In genomic region chr2:174787485-174788205, GRCh38 we compare ENCODE assay signal across 10 cellular contexts. TPM values are rescaled to one million over a fixed set of nuclear protein-coding genes. Genes with fewer than 3 reads are reported as not detected.
DNase-seq lines count a peak whose midpoint lies in the region; ATAC-seq and TF ChIP-seq lines count a peak whose summit lies in the region.
"Had no signal": no experiment of that assay in that cellular context is flagged by ENCODE, and none has a peak within 500 bp of the region (broad histone marks: within the 10 kb centered on the region; RNA-seq: fewer than 3 reads in every experiment).

No MANE protein-coding gene starts in this region.

- peak overlapping the region; percentile 30 for H3K4me2 ChIP-seq in skeletal muscle satellite cell (ENCODE audit: low read length)

- no peaks in the 10 kb centered on the region for H3K27me3 ChIP-seq in skeletal muscle satellite cell (ENCODE audit: control insufficient read depth, insufficient read depth, low read length)

- DNase-seq in DMS79 treated with DMSO at 0.1 percent for 48 hours (lab: John Stamatoyannopoulos, UW), result peak; percentile 18
- no peak for DNase-seq in DMS79 (lab: John Stamatoyannopoulos, UW)
- DNase-seq in SK-N-MC (ENCODE audit: low read depth, low spot score), result peak; percentile 40
- peak; percentile 86 for DNase-seq in fibroblast of pulmonary artery (ENCODE audit: low read depth)
- no peak for DNase-seq in HPDE6-E6E7 (ENCODE audit: extremely low spot score)
- DNase-seq: NCI-H1105 treated with DMSO at 0.1 percent for 48 hours had no signal

- no peaks in the 10 kb centered on the region for H3K9me3 Mint-ChIP-seq in stimulated activated memory B cell treated with anti-CD40 and anti-IgM and Interleukin-4, amounts not matched to agents 10 μg/mL and 1 μg/mL and 100 μg/mL, for 72 hours

- H3K36me3 Mint-ChIP-seq in stimulated activated memory B cell treated with anti-CD40 and anti-IgM and Interleukin-4, amounts not matched to agents 10 μg/mL and 1 μg/mL and 100 μg/mL, for 72 hours, result no peaks in the 10 kb centered on the region

- H3K9ac ChIP-seq in SK-N-MC (ENCODE audit: insufficient read length) (no peak overlapping the region), skeletal muscle satellite cell (ENCODE audit: low read depth, low read length) (peak overlapping the region; percentile 65)

- no peak overlapping the region for H3K27ac Mint-ChIP-seq in stimulated activated memory B cell treated with anti-CD40 and anti-IgM and Interleukin-4, amounts not matched to agents 10 μg/mL and 1 μg/mL and 100 μg/mL, for 72 hours
- H3K27ac Mint-ChIP-seq: B cell had no signal

- H3K27me3 Mint-ChIP-seq in stimulated activated memory B cell treated with anti-CD40 and anti-IgM and Interleukin-4, amounts not matched to agents 10 μg/mL and 1 μg/mL and 100 μg/mL, for 72 hours, result no peaks in the 10 kb centered on the region

- no peak for ATAC-seq in HG02973 (IDR thresholded peaks at IDR 0.05; ENCODE audit: unreplicated experiment)
- no peak for ATAC-seq in stimulated activated memory B cell treated with anti-CD40 and anti-IgM and Interleukin-4, amounts not matched to agents 10 μg/mL and 1 μg/mL and 100 μg/mL, for 72 hours

- H3K4me1 ChIP-seq in skeletal muscle satellite cell (ENCODE audit: control insufficient read depth, insufficient read depth, low read length), result peaks cover 13% of the 10 kb centered on the region

- H3K27ac ChIP-seq in SK-N-MC, result peak overlapping the region; percentile 92

- H3K36me3 ChIP-seq in SK-N-MC (ENCODE audit: insufficient read depth, low read length), result no peaks in the 10 kb centered on the region
- no peaks in the 10 kb centered on the region for H3K36me3 ChIP-seq in skeletal muscle satellite cell (ENCODE audit: insufficient read depth, low read length)

- peaks cover 11% of the 10 kb centered on the region for H3K4me1 Mint-ChIP-seq in stimulated activated memory B cell treated with anti-CD40 and anti-IgM and Interleukin-4, amounts not matched to agents 10 μg/mL and 1 μg/mL and 100 μg/mL, for 72 hours
- H3K4me1 Mint-ChIP-seq: B cell had no signal

- peak overlapping the region; percentile 50 for H3K4me3 ChIP-seq in SK-N-MC
- no peak overlapping the region for H3K4me3 ChIP-seq in fibroblast of pulmonary artery (replicated peaks; ENCODE audit: low read depth, low read length)
- no peak overlapping the region for H3K4me3 ChIP-seq in skeletal muscle satellite cell (ENCODE audit: low read length)

- H3K9me3 ChIP-seq in SK-N-MC (ENCODE audit: low read depth, low read length) (no peaks in the 10 kb centered on the region), skeletal muscle satellite cell (replicated peaks; ENCODE audit: low read length) (no peaks in the 10 kb centered on the region)

- H3K4me3 Mint-ChIP-seq in stimulated activated memory B cell treated with anti-CD40 and anti-IgM and Interleukin-4, amounts not matched to agents 10 μg/mL and 1 μg/mL and 100 μg/mL, for 72 hours, result no peak overlapping the region
- H3K4me3 Mint-ChIP-seq: B cell had no signal

- no peak for TF ChIP-seq CTCF in fibroblast of pulmonary artery (IDR thresholded peaks at IDR 0.05; ENCODE audit: low read length, missing control alignments)

RNA-seq across cellular contexts. Expression of gene CHRNA1, which starts 23.4 kb away (rescaled TPM):
- total RNA-seq in skeletal muscle satellite cell (2012; rRNA removed), result 3.5 and 30.6 TPM in 2 replicates

Comparison
In these comparisons a context has a peak if more than half of its experiments do, and no peak if none do; other contexts are left out.
1. DNase-seq: peak in DMS79 treated with DMSO at 0.1 percent for 48 hours (single experiment), SK-N-MC (single experiment) and fibroblast of pulmonary artery (single experiment); none in DMS79 (single experiment) and HPDE6-E6E7 (single experiment).